27 cellular contexts compared by ENCODE assay signal in genomic region chr9:93172646-93173364, GRCh38. TPM values are rescaled to one million over a fixed set of nuclear protein-coding genes. Genes with fewer than 3 reads are reported as not detected.
"Had no signal": no experiment of that assay in that cellular context is flagged by ENCODE, and none has a peak within 500 bp of the region (broad histone marks: within the 10 kb centered on the region; RNA-seq: fewer than 3 reads in every experiment).

No MANE protein-coding gene starts in this region.

- H3K27me3 ChIP-seq: dorsolateral prefrontal cortex, gastrocnemius medialis, heart right ventricle, neural progenitor cell, spleen, testis, tibial nerve, upper lobe of right lung, vagina had no signal

- H3K4me3 ChIP-seq: dorsolateral prefrontal cortex, gastrocnemius medialis, heart right ventricle, neural progenitor cell, psoas muscle, spleen, testis, tibial nerve, upper lobe of right lung, vagina had no signal

- H3K4me2 ChIP-seq: neural progenitor cell had no signal

- H3K4me1 ChIP-seq: neural progenitor cell, vagina had no signal

- DNase-seq: cortex of kidney; effector memory CD4-positive, alpha-beta T cell; gastrocnemius medialis; heart right ventricle; kidney glomerular epithelial cell; mammary epithelial cell; psoas muscle; retina; spleen; stimulated activated CD4-positive, alpha-beta T cell treated with anti-CD3 and anti-CD28 coated beads, Interleukin-15, amount 100 ng/mL, for 24 hours; stimulated activated CD4-positive, alpha-beta T cell treated with anti-CD3 and anti-CD28 coated beads, Interleukin-1b, Interleukin-23, amount 100 ng/mL, for 48 hours; stimulated activated CD4-positive, alpha-beta T cell treated with anti-CD3 and anti-CD28 coated beads, Interleukin-4, amount 100 ng/mL, for 24 hours; stimulated activated naive CD8-positive, alpha-beta T cell treated with anti-CD3 and anti-CD28 coated beads, Interleukin-15, amount 100 ng/mL, for 72 hours; testis; upper lobe of right lung had no signal

- H3K9ac ChIP-seq: neural progenitor cell had no signal

- H3K36me3 ChIP-seq: gastrocnemius medialis, heart right ventricle, neural progenitor cell, spleen, tibial nerve, upper lobe of right lung, vagina had no signal

- FAIRE-seq: endometrium, islet of Langerhans had no signal

- H3K9me3 ChIP-seq: gastrocnemius medialis, heart right ventricle, psoas muscle, spleen, testis, tibial nerve, upper lobe of right lung, vagina had no signal

- ATAC-seq: esophagus mucosa; gastrocnemius medialis; natural killer cell treated with Interleukin-12 subunit alpha and Interleukin-12 subunit beta and Interleukin-15 and Interleukin-18, amount 100 ng/mL, for 72 hours; sciatic nerve; stimulated activated memory B cell treated with anti-CD40 and anti-IgM and Interleukin-4, amounts not matched to agents 10 μg/mL and 1 μg/mL and 100 μg/mL, for 72 hours; stimulated activated naive CD8-positive, alpha-beta T cell treated with anti-CD3 and anti-CD28 coated beads, Interleukin-15, amount 100 ng/mL, for 72 hours; upper lobe of right lung had no signal

- H3K27ac ChIP-seq: dorsolateral prefrontal cortex, gastrocnemius medialis, heart right ventricle, neural progenitor cell, psoas muscle, testis, tibial nerve, upper lobe of right lung, vagina had no signal

- H2AFZ ChIP-seq: neural progenitor cell had no signal

RNA-seq across cellular contexts. Expression of gene WNK2, which starts 11.1 kb away (rescaled TPM):
- total RNA-seq: fibroblast of villous mesenchyme; natural killer cell treated with Interleukin-12 subunit alpha and Interleukin-12 subunit beta and Interleukin-15 and Interleukin-18, amount 100 ng/mL, for 72 hours; subcutaneous adipose tissue had no signal
